24 cellular contexts compared by ENCODE assay signal in the genomic region with DNA sequence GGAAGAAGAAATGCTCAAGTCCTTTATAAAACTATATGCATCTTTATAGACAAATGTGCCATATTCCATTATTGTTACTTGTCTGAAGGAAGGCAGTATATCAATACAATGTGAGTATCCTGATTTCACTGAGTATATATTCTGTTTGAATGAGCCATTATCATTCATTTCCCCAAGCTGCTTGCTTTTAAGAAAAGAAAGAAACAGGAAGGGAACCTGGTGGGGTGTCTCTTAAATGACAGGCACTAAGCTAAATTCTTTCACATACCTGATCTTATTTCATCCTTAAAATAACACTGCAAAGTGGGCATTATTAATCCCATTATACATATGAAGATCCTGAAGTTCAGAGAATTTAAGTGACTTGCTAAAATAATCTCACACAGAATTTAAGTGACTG.
"Had no signal": no experiment of that assay in that cellular context is flagged by ENCODE, and none has a peak within 500 bp of the region (broad histone marks: within the 10 kb centered on the region; RNA-seq: fewer than 3 reads in every experiment).

No MANE protein-coding gene starts in this region.

- H3K4me3 Mint-ChIP-seq: activated B cell treated with CpG ODN at 0.5 μM for 24 hours; activated CD4-positive, alpha-beta memory T cell treated with anti-CD3 and anti-CD28 coated beads for 36 hours; activated CD4-positive, alpha-beta T cell treated with anti-CD3 and anti-CD28 coated beads, Interleukin-2, amount 10 ng/mL, durations not matched to agents 7 days and 5 days; activated naive CD8-positive, alpha-beta T cell treated with anti-CD3 and anti-CD28 coated beads, Interleukin-2, amount 50 U/mL, for 24 hours; activated T-cell treated with anti-CD3 and anti-CD28 coated beads, Interleukin-2, amount 50 U/mL, for 4 hours; T-helper 17 cell had no signal

- H3K4me1 Mint-ChIP-seq: activated B cell treated with CpG ODN at 0.5 μM for 24 hours; activated CD4-positive, alpha-beta T cell treated with anti-CD3 and anti-CD28 coated beads, Interleukin-2, amount 10 ng/mL, durations not matched to agents 7 days and 5 days; activated naive CD8-positive, alpha-beta T cell treated with anti-CD3 and anti-CD28 coated beads, Interleukin-2, amount 50 U/mL, for 24 hours; T-helper 17 cell had no signal

- H3K9me3 Mint-ChIP-seq: activated B cell treated with CpG ODN at 0.5 μM for 24 hours; activated CD4-positive, alpha-beta memory T cell treated with anti-CD3 and anti-CD28 coated beads for 36 hours; activated naive CD4-positive, alpha-beta T cell treated with anti-CD3 and anti-CD28 coated beads, Interleukin-2, amount 50 U/mL, for 72 hours; activated naive CD8-positive, alpha-beta T cell treated with anti-CD3 and anti-CD28 coated beads, Interleukin-2, amount 50 U/mL, for 24 hours; activated T-cell treated with anti-CD3 and anti-CD28 coated beads, Interleukin-2, amount 50 U/mL, for 4 hours had no signal

- FAIRE-seq: bronchial epithelial cell had no signal

- DNase-seq: activated B cell treated with CpG ODN at 0.5 μM for 24 hours; activated CD4-positive, alpha-beta memory T cell treated with anti-CD3 and anti-CD28 coated beads for 36 hours; activated CD4-positive, alpha-beta T cell treated with anti-CD3 and anti-CD28 coated beads for 1 hour; activated CD4-positive, alpha-beta T cell treated with anti-CD3 and anti-CD28 coated beads, Interleukin-2, amount 10 ng/mL, durations not matched to agents 7 days and 5 days; activated CD8-positive, alpha-beta memory T cell treated with anti-CD3 and anti-CD28 coated beads for 24 hours; activated effector memory CD4-positive, alpha-beta T cell treated with anti-CD3 and anti-CD28 coated beads, Interleukin-2, amount 50 U/mL, for 16 hours; activated naive CD4-positive, alpha-beta T cell treated with Interleukin-2 at 50 U/mL for 16 hours; activated naive CD8-positive, alpha-beta T cell treated with anti-CD3 and anti-CD28 coated beads, Interleukin-2, amount 50 U/mL, for 24 hours; activated T-cell treated with anti-CD3 and anti-CD28 coated beads, Interleukin-2, amount 50 U/mL, for 4 hours; amniotic stem cell; body of pancreas; Kasumi-1; NCI-H1105 treated with DMSO at 0.1 percent for 48 hours; NCI-H1436 treated with DMSO at 0.1 percent for 48 hours; NCI-H187; NCI-H2081; NCI-H510A treated with DMSO at 0.1 percent for 48 hours; PC-3; SIG-M5; T-helper 17 cell; T-helper 9 cell had no signal

- H3K4me3 ChIP-seq: ascending aorta, body of pancreas had no signal

- H3K36me3 Mint-ChIP-seq: activated CD4-positive, alpha-beta memory T cell treated with anti-CD3 and anti-CD28 coated beads for 36 hours; activated naive CD4-positive, alpha-beta T cell treated with anti-CD3 and anti-CD28 coated beads, Interleukin-2, amount 50 U/mL, for 72 hours had no signal

- ATAC-seq: activated naive CD4-positive, alpha-beta T cell treated with anti-CD3 and anti-CD28 coated beads, Interleukin-2, amount 50 U/mL, for 72 hours; activated naive CD8-positive, alpha-beta T cell treated with anti-CD3 and anti-CD28 coated beads, Interleukin-2, amount 50 U/mL, for 24 hours; activated T-cell treated with anti-CD3 and anti-CD28 coated beads, Interleukin-2, amount 50 U/mL, for 4 hours; body of pancreas; PC-3; T-helper 17 cell had no signal

- H3K27me3 Mint-ChIP-seq: activated B cell treated with CpG ODN at 0.5 μM for 24 hours; activated CD4-positive, alpha-beta memory T cell treated with anti-CD3 and anti-CD28 coated beads for 36 hours; activated CD4-positive, alpha-beta T cell treated with anti-CD3 and anti-CD28 coated beads, Interleukin-2, amount 10 ng/mL, durations not matched to agents 7 days and 5 days; activated naive CD8-positive, alpha-beta T cell treated with anti-CD3 and anti-CD28 coated beads, Interleukin-2, amount 50 U/mL, for 24 hours; T-helper 17 cell had no signal

- H3K36me3 ChIP-seq: ascending aorta had no signal

- H3K27me3 ChIP-seq: ascending aorta, body of pancreas had no signal

- H3K27ac Mint-ChIP-seq: activated B cell treated with CpG ODN at 0.5 μM for 24 hours; activated CD4-positive, alpha-beta memory T cell treated with anti-CD3 and anti-CD28 coated beads for 36 hours; activated CD4-positive, alpha-beta T cell treated with anti-CD3 and anti-CD28 coated beads, Interleukin-2, amount 10 ng/mL, durations not matched to agents 7 days and 5 days; activated naive CD4-positive, alpha-beta T cell treated with anti-CD3 and anti-CD28 coated beads, Interleukin-2, amount 50 U/mL, for 72 hours; activated naive CD8-positive, alpha-beta T cell treated with anti-CD3 and anti-CD28 coated beads, Interleukin-2, amount 50 U/mL, for 24 hours; T-helper 17 cell had no signal
